Comparison of ENCODE assay signal across 9 cellular contexts in genomic region chr19:4374451-4375163, GRCh38. TPM values are rescaled to one million over a fixed set of nuclear protein-coding genes. Genes with fewer than 3 reads are reported as not detected.
A peak's percentile ranks its signal among the peaks of the same experiment; 100 is the strongest.
DNase-seq lines count a peak whose midpoint lies in the region; ATAC-seq and TF ChIP-seq lines count a peak whose summit lies in the region.
"Had no signal": no experiment of that assay in that cellular context is flagged by ENCODE, and none has a peak within 500 bp of the region (broad histone marks: within the 10 kb centered on the region; RNA-seq: fewer than 3 reads in every experiment).

No MANE protein-coding gene starts in this region.

- peaks cover 100% of the 10 kb centered on the region for H3K4me1 ChIP-seq in vagina

- intact Hi-C loops in vagina (cut with DNase I) = loop anchor here (2.0 kb wide), 1 partner anchor 26 kb away; the partner anchor contains the start of gene SH3GL1

- peak overlapping the region; percentile 62 for H3K27ac Mint-ChIP-seq in activated naive CD8-positive, alpha-beta T cell treated with anti-CD3 and anti-CD28 coated beads, Interleukin-2, amount 50 U/mL, for 24 hours
- H3K27ac Mint-ChIP-seq in activated naive CD8-positive, alpha-beta T cell treated with anti-CD3 and anti-CD28 coated beads for 36 hours = no peak overlapping the region

- H3K27me3 ChIP-seq in vagina = no peaks in the 10 kb centered on the region

- H3K9me3 ChIP-seq in vagina = no peaks in the 10 kb centered on the region

- H3K9me3 Mint-ChIP-seq in activated naive CD8-positive, alpha-beta T cell treated with anti-CD3 and anti-CD28 coated beads, Interleukin-2, amount 50 U/mL, for 24 hours = no peaks in the 10 kb centered on the region
- H3K9me3 Mint-ChIP-seq in activated naive CD8-positive, alpha-beta T cell treated with anti-CD3 and anti-CD28 coated beads for 36 hours = no peaks in the 10 kb centered on the region
- H3K9me3 Mint-ChIP-seq: CD4-positive, CD25-positive, alpha-beta regulatory T cell had no signal

- no peaks in the 10 kb centered on the region for H3K27me3 Mint-ChIP-seq in activated naive CD8-positive, alpha-beta T cell treated with anti-CD3 and anti-CD28 coated beads, Interleukin-2, amount 50 U/mL, for 24 hours
- no peaks in the 10 kb centered on the region for H3K27me3 Mint-ChIP-seq in activated naive CD8-positive, alpha-beta T cell treated with anti-CD3 and anti-CD28 coated beads for 36 hours
- H3K27me3 Mint-ChIP-seq: CD4-positive, CD25-positive, alpha-beta regulatory T cell had no signal

- ATAC-seq in activated naive CD8-positive, alpha-beta T cell treated with anti-CD3 and anti-CD28 coated beads, Interleukin-2, amount 50 U/mL, for 24 hours = no peak
- ATAC-seq in HG03039 (IDR thresholded peaks at IDR 0.05; ENCODE audit: unreplicated experiment) (no peak), HG02763 (IDR thresholded peaks at IDR 0.05; ENCODE audit: unreplicated experiment) (no peak), HG03095 (IDR thresholded peaks at IDR 0.05; ENCODE audit: unreplicated experiment) (no peak)

- no peak overlapping the region for H3K4me3 Mint-ChIP-seq in activated naive CD8-positive, alpha-beta T cell treated with anti-CD3 and anti-CD28 coated beads, Interleukin-2, amount 50 U/mL, for 24 hours
- no peak overlapping the region for H3K4me3 Mint-ChIP-seq in activated naive CD8-positive, alpha-beta T cell treated with anti-CD3 and anti-CD28 coated beads for 36 hours

- no peak for DNase-seq in activated naive CD8-positive, alpha-beta T cell treated with anti-CD3 and anti-CD28 coated beads, Interleukin-2, amount 50 U/mL, for 24 hours
- DNase-seq in activated naive CD8-positive, alpha-beta T cell treated with anti-CD3 and anti-CD28 coated beads for 36 hours = no peak
- DNase-seq in choroid plexus epithelial cell (ENCODE audit: low read depth) (peak; percentile 64), lung microvascular endothelial cell (ENCODE audit: low read depth in 2 of 2) (peak; percentile 60 to 86), vagina (ENCODE audit: extremely low spot score in 2 of 2) (peak in 1 of 2 donors; percentile 96)
- DNase-seq: CD4-positive, CD25-positive, alpha-beta regulatory T cell had no signal

- H3K4me3 ChIP-seq in choroid plexus epithelial cell (ENCODE audit: low read depth, low read length) = no peak overlapping the region
- H3K4me3 ChIP-seq in vagina = peak overlapping the region; percentile 2 to 25

- no peaks in the 10 kb centered on the region for H3K36me3 ChIP-seq in vagina

- TF ChIP-seq CTCF in choroid plexus epithelial cell (conservative IDR thresholded peaks at IDR 0.05; ENCODE audit: low read depth, low read length) (no peak), vagina (IDR thresholded peaks at IDR 0.05) (peak in 1 of 3 experiments; percentile 25)

- H3K36me3 Mint-ChIP-seq in activated naive CD8-positive, alpha-beta T cell treated with anti-CD3 and anti-CD28 coated beads, Interleukin-2, amount 50 U/mL, for 24 hours (ENCODE audit: low read depth) = peaks cover 5% of the 10 kb centered on the region
- peaks cover 9% of the 10 kb centered on the region for H3K36me3 Mint-ChIP-seq in activated naive CD8-positive, alpha-beta T cell treated with anti-CD3 and anti-CD28 coated beads for 36 hours

- peaks cover 69% of the 10 kb centered on the region for H3K4me1 Mint-ChIP-seq in activated naive CD8-positive, alpha-beta T cell treated with anti-CD3 and anti-CD28 coated beads, Interleukin-2, amount 50 U/mL, for 24 hours
- peaks cover 50% of the 10 kb centered on the region for H3K4me1 Mint-ChIP-seq in activated naive CD8-positive, alpha-beta T cell treated with anti-CD3 and anti-CD28 coated beads for 36 hours

- TF ChIP-seq POLR2A in vagina (IDR thresholded peaks at IDR 0.05) = no peak

- peak overlapping the region; percentile 90 for H3K27ac ChIP-seq in vagina

RNA-seq across cellular contexts. Expression of gene SH3GL1, which starts 25.7 kb away (rescaled TPM):
- 10 to 100 TPM; 40.3 to 41.1 TPM for total RNA-seq in activated naive CD8-positive, alpha-beta T cell treated with anti-CD3 and anti-CD28 coated beads for 36 hours
- total RNA-seq in lung microvascular endothelial cell (41.9 and 44.9 TPM in 2 replicates), vagina (65.6 TPM)

RNA-seq across cellular contexts. Expression of gene CHAF1A, which starts 27.8 kb away (rescaled TPM):
- total RNA-seq in activated naive CD8-positive, alpha-beta T cell treated with anti-CD3 and anti-CD28 coated beads for 36 hours = 10 to 100 TPM; 76.8 to 77.6 TPM
- total RNA-seq in lung microvascular endothelial cell (3.6 and 7.8 TPM in 2 replicates), vagina (21.4 TPM)

RNA-seq across cellular contexts. Expression of gene MPND, which starts 31.2 kb away (rescaled TPM):
- total RNA-seq in activated naive CD8-positive, alpha-beta T cell treated with anti-CD3 and anti-CD28 coated beads for 36 hours = 10 to 100 TPM; 15.6 to 18.8 TPM
- total RNA-seq in lung microvascular endothelial cell = 5.2 and 7.7 TPM in 2 replicates
- 10.1 TPM for total RNA-seq in vagina

RNA-seq across cellular contexts. Expression of gene STAP2, which starts 36.0 kb away (rescaled TPM):
- 10 to 100 TPM; 12.3 to 13.1 TPM for total RNA-seq in activated naive CD8-positive, alpha-beta T cell treated with anti-CD3 and anti-CD28 coated beads for 36 hours
- total RNA-seq in lung microvascular endothelial cell = 28.8 and 36.1 TPM in 2 replicates
- total RNA-seq in vagina = 29.2 TPM

Comparison
In these comparisons a context has a peak if more than half of its experiments do, and no peak if none do; other contexts are left out.
1. DNase-seq: peak in choroid plexus epithelial cell (single experiment) and lung microvascular endothelial cell (2 of 2); none in activated naive CD8-positive, alpha-beta T cell treated with anti-CD3 and anti-CD28 coated beads, Interleukin-2, amount 50 U/mL, for 24 hours (single experiment) and activated naive CD8-positive, alpha-beta T cell treated with anti-CD3 and anti-CD28 coated beads for 36 hours (single experiment).